ENCODE assay signal across 7 cellular contexts in genomic region chr1:144487002-144487401, GRCh38. TPM values are rescaled to one million over a fixed set of nuclear protein-coding genes. Genes with fewer than 3 reads are reported as not detected.
DNase-seq lines count a peak whose midpoint lies in the region; ATAC-seq and TF ChIP-seq lines count a peak whose summit lies in the region.
"Not testable (repeated sequence)": the region's sequence is repeated elsewhere in the genome, so short reads cannot be mapped to it uniquely, and the experiment has no call there.

No MANE protein-coding gene starts in this region.

- H3K27ac Mint-ChIP-seq in type B pancreatic cell = peak overlapping the region; percentile 86

- not testable (repeated sequence) for H3K79me2 ChIP-seq in PC-3 (ENCODE audit: low read length); mesendoderm (ENCODE audit: control insufficient read depth, insufficient read depth, low read length)

- not testable (repeated sequence) for H3K9me3 Mint-ChIP-seq in type B pancreatic cell

- H3K36me3 ChIP-seq in PC-3 (ENCODE audit: low read depth, low read length); mesendoderm (ENCODE audit: control insufficient read depth, insufficient read depth, low read length): not testable (repeated sequence)

- CTCF ChIA-PET in PC-3 (lab: Charles Lee) = not testable (repeated sequence)

- H2AK5ac ChIP-seq in mesendoderm (ENCODE audit: low read length) = not testable (repeated sequence)

- peak; percentile 0 for DNase-seq in GM13977 (ENCODE audit: low spot score)
- DNase-seq in LoVo (ENCODE audit: low spot score) = peak; percentile 0
- DNase-seq in PC-3 = peak; percentile 87
- DNase-seq in SW480 (ENCODE audit: low spot score) = peak; percentile 0
- DNase-seq in foreskin keratinocyte = peak; percentile 18 to 44
- DNase-seq in mesendoderm = peak; percentile 1
- DNase-seq in type B pancreatic cell (ENCODE audit: extremely low spot score, unreplicated experiment) = not testable (repeated sequence)

- not testable (repeated sequence) for H3K18ac ChIP-seq in mesendoderm (ENCODE audit: low read length)

- in situ Hi-C loops in GM13977 (cut with MboI; ENCODE audit: low pct_unique_long_range_greater_than_20kb, low sequenced_read_pairs, unreplicated experiment) = not testable (repeated sequence)

- not testable (repeated sequence) for H3F3A ChIP-seq in PC-3 (ENCODE audit: low read length, unreplicated experiment)

- BruUV-seq in PC-3 (replicated peaks; lab: Mats Ljungman, UMichigan) = not testable (repeated sequence)

- H2AFZ ChIP-seq in PC-3 (ENCODE audit: low read length) = not testable (repeated sequence)

- peak; percentile 31; the same call in 1 of the 2 replicates for ATAC-seq in PC-3
- not testable (repeated sequence) for ATAC-seq in foreskin keratinocyte

- not testable (repeated sequence) for H3K4me3 ChIP-seq in PC-3 (ENCODE audit: low read length); mesendoderm (ENCODE audit: low read length)

- not testable (repeated sequence) for H3K36me3 Mint-ChIP-seq in type B pancreatic cell

- H3K4me3 Mint-ChIP-seq in type B pancreatic cell = peak overlapping the region; percentile 21

- not testable (repeated sequence) for H3K9me3 ChIP-seq in PC-3 (ENCODE audit: low read length)

- not testable (repeated sequence) for H2BK15ac ChIP-seq in mesendoderm (replicated peaks; ENCODE audit: low read depth)

- H4K20me1 ChIP-seq in PC-3 (ENCODE audit: low read length) = not testable (repeated sequence)

- H3K4me1 ChIP-seq in PC-3 (ENCODE audit: insufficient read depth, low read length); foreskin keratinocyte; mesendoderm (ENCODE audit: control insufficient read depth, low read depth, low read length): not testable (repeated sequence)

- not testable (repeated sequence) for H3K4me1 Mint-ChIP-seq in type B pancreatic cell (ENCODE audit: unreplicated experiment)

- H3K79me1 ChIP-seq in mesendoderm (ENCODE audit: low read length) = not testable (repeated sequence)

- H3K9ac ChIP-seq in PC-3 (ENCODE audit: low read length); mesendoderm (ENCODE audit: low read length): not testable (repeated sequence)

- H4K8ac ChIP-seq in mesendoderm (ENCODE audit: low read depth, low read length) = not testable (repeated sequence)

- H2BK5ac ChIP-seq in mesendoderm (ENCODE audit: low read length) = not testable (repeated sequence)

- not testable (repeated sequence) for H2BK120ac ChIP-seq in mesendoderm (ENCODE audit: low read depth, low read length)

- not testable (repeated sequence) for TF ChIP-seq CTCF in GM13977 (IDR thresholded peaks at IDR 0.05; ENCODE audit: extremely low read depth, insufficient read depth, missing control alignments); PC-3 (conservative IDR thresholded peaks at IDR 0.05; ENCODE audit: low read depth, low read length); foreskin keratinocyte (conservative IDR thresholded peaks at IDR 0.05); type B pancreatic cell (conservative IDR thresholded peaks at IDR 0.05)

- H3K9me2 ChIP-seq in PC-3 (replicated peaks; ENCODE audit: low read length) = not testable (repeated sequence)

- not testable (repeated sequence) for H3K27ac ChIP-seq in PC-3 (ENCODE audit: low read length); foreskin keratinocyte; mesendoderm (ENCODE audit: low read depth, low read length)

- intact Hi-C loops in PC-3 (cut with micrococcal nuclease) = not testable (repeated sequence)

- POLR2A ChIA-PET in PC-3 (lab: Charles Lee; ENCODE audit: unreplicated experiment) = not testable (repeated sequence)

- H4K5ac ChIP-seq in mesendoderm (ENCODE audit: low read length) = not testable (repeated sequence)

- H3K27me3 Mint-ChIP-seq in type B pancreatic cell = not testable (repeated sequence)

- H3K23ac ChIP-seq in mesendoderm (ENCODE audit: low read length) = not testable (repeated sequence)

- not testable (repeated sequence) for H3K56ac ChIP-seq in mesendoderm (ENCODE audit: low read length)

- not testable (repeated sequence) for H3K4ac ChIP-seq in mesendoderm (ENCODE audit: low read depth, low read length)

- not testable (repeated sequence) for H3K27me3 ChIP-seq in PC-3 (ENCODE audit: low read length); foreskin keratinocyte; mesendoderm (ENCODE audit: insufficient read depth, low read length, poor library complexity)

- peak overlapping the region; percentile 35; the same call in 1 of the 2 replicates for H3K4me2 ChIP-seq in PC-3 (ENCODE audit: low read length)
- not testable (repeated sequence) for H3K4me2 ChIP-seq in mesendoderm (ENCODE audit: low read length)

- WGBS in mesendoderm (ENCODE audit: extremely low coverage, insufficient coverage, low lambda C conversion rate) = no CpG with 5 or more reads among the region's 2 CpGs

RNA-seq across cellular contexts. Expression of gene NBPF15, which starts 25.5 kb away (rescaled TPM):
- total RNA-seq in PC-3 (2014; rRNA removed) (40.5 and 43.9 TPM in 2 replicates), foreskin keratinocyte (29.0 and 35.8 TPM in 2 replicates), type B pancreatic cell (ENCODE audit: low replicate concordance) (33.2 and 61.4 TPM in 2 replicates)
- 10.3 and 10.7 TPM in 2 replicates for polyA plus RNA-seq in foreskin keratinocyte
- polyA plus RNA-seq in mesendoderm (2013, experiment 1 of 2) = 4.2 TPM
- 4.6 TPM for polyA plus RNA-seq in mesendoderm (2013, experiment 2 of 2)
